1 cellular context compared by ENCODE assay signal in the genomic region with DNA sequence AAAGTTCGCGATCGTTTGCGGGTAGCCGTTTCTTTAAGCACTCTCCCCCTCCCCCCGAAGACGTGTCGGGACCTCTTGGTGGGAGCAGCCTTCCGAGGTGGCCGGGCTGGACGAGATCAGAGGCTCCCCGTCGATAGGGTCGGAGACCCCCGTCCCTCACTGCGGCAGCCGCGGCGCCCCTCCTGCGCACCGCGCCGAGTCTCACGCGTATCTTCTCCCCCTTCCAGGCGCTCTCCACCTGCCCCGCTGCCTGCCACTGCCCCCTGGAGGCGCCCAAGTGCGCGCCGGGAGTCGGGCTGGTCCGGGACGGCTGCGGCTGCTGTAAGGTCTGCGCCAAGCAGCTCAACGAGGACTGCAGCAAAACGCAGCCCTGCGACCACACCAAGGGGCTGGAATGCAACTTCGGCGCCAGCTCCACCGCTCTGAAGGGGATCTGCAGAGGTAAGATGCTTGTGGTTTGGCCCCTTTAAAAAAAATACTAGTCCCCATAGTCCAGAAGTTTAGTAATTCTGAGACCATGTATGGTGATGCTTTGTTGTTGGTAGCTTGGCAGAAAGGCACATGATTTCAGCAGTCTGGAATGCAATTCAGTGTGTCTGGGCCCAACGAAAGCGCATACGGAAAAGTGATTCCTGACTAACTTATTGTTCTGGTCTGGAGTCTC.
TF ChIP-seq lines count a peak whose summit lies in the region.

No MANE protein-coding gene starts in this region.

TF ChIP-seq in WTC11, 78 proteins besides CTCF, POLR2A, EP300 and RAD21 (continued from another document):
- TF ChIP-seq ZBTB21 (CRISPR knock-in tag; IDR thresholded peaks at IDR 0.05; ENCODE audit: borderline replicate concordance), result peak; percentile 88
- TF ChIP-seq NFATC4 (CRISPR knock-in tag; IDR thresholded peaks at IDR 0.05), result peak; percentile 84
- no peak for TF ChIP-seq GTF2I (CRISPR knock-in tag; conservative IDR thresholded peaks at IDR 0.05)
- TF ChIP-seq CREB1 (CRISPR knock-in tag; IDR thresholded peaks at IDR 0.05), result 0 out of 2 replicates have a peak, but pooled peaks have one; percentile 3
- TF ChIP-seq PRRX2 (CRISPR knock-in tag; IDR thresholded peaks at IDR 0.05), result 0 out of 2 replicates have a peak, but pooled peaks have one; percentile 55
- TF ChIP-seq, protein P1, sequence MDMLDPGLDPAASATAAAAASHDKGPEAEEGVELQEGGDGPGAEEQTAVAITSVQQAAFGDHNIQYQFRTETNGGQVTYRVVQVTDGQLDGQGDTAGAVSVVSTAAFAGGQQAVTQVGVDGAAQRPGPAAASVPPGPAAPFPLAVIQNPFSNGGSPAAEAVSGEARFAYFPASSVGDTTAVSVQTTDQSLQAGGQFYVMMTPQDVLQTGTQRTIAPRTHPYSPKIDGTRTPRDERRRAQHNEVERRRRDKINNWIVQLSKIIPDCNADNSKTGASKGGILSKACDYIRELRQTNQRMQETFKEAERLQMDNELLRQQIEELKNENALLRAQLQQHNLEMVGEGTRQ (CRISPR knock-in tag; IDR thresholded peaks at IDR 0.05), result peak; percentile 23; the same call in 1 of the 2 replicates
- no peak for TF ChIP-seq MXD4 (CRISPR knock-in tag; IDR thresholded peaks at IDR 0.05; ENCODE audit: borderline replicate concordance)
- no peak for TF ChIP-seq TEAD4 (CRISPR knock-in tag; IDR thresholded peaks at IDR 0.05)
- peak; percentile 89 for TF ChIP-seq ZNF416 (CRISPR knock-in tag; IDR thresholded peaks at IDR 0.05)
- TF ChIP-seq FOXK1 (CRISPR knock-in tag; IDR thresholded peaks at IDR 0.05), result 0 out of 2 replicates have a peak, but pooled peaks have one; percentile 42
- TF ChIP-seq ZNF423 (CRISPR knock-in tag; IDR thresholded peaks at IDR 0.05), result peak; percentile 31; the same call in 1 of the 2 replicates
- TF ChIP-seq ZNF671 (CRISPR knock-in tag; IDR thresholded peaks at IDR 0.05), result peak; percentile 91; the same call in 1 of the 2 replicates
- TF ChIP-seq, protein P2, sequence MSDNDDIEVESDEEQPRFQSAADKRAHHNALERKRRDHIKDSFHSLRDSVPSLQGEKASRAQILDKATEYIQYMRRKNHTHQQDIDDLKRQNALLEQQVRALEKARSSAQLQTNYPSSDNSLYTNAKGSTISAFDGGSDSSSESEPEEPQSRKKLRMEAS (CRISPR knock-in tag; IDR thresholded peaks at IDR 0.05), result peak; percentile 67; the same call in 1 of the 2 replicates
- TF ChIP-seq, protein P3, sequence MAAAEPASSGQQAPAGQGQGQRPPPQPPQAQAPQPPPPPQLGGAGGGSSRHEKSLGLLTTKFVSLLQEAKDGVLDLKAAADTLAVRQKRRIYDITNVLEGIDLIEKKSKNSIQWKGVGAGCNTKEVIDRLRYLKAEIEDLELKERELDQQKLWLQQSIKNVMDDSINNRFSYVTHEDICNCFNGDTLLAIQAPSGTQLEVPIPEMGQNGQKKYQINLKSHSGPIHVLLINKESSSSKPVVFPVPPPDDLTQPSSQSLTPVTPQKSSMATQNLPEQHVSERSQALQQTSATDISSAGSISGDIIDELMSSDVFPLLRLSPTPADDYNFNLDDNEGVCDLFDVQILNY (CRISPR knock-in tag; IDR thresholded peaks at IDR 0.05), result no peak
- no peak for TF ChIP-seq NR3C1 (CRISPR knock-in tag; conservative IDR thresholded peaks at IDR 0.05; ENCODE audit: low read depth)
- no peak for TF ChIP-seq MYBL2 (CRISPR knock-in tag; IDR thresholded peaks at IDR 0.05)
- TF ChIP-seq NFE2L1 (CRISPR knock-in tag; IDR thresholded peaks at IDR 0.05), result no peak; the same call in 1 of the 2 replicates
- no peak for TF ChIP-seq IRF2 (CRISPR knock-in tag; IDR thresholded peaks at IDR 0.05; ENCODE audit: borderline replicate concordance, low read depth)
TF ChIP-seq in WTC11: peak in this region for 21.
